Comparison of ENCODE assay signal across 8 cellular contexts in genomic region chr17:67475161-67475887, GRCh38.
A peak's percentile ranks its signal among the peaks of the same experiment; 100 is the strongest.
DNase-seq lines count a peak whose midpoint lies in the region; ATAC-seq lines count a peak whose summit lies in the region.

No MANE protein-coding gene starts in this region.

- H3K9me3 Mint-ChIP-seq in activated CD4-positive, alpha-beta T cell treated with anti-CD3 and anti-CD28 coated beads for 36 hours (ENCODE audit: low read depth) = peaks cover 4% of the 10 kb centered on the region

- peaks cover 66% of the 10 kb centered on the region for H3K4me1 Mint-ChIP-seq in activated CD4-positive, alpha-beta T cell treated with anti-CD3 and anti-CD28 coated beads for 36 hours

- DNase-seq in DMS53 treated with DMSO at 0.1 percent for 48 hours (lab: John Stamatoyannopoulos, UW; ENCODE audit: unreplicated experiment) = peak; percentile 84
- peak; percentile 86 for DNase-seq in NCI-H460 (ENCODE audit: extremely low read depth, low read depth)
- peak; percentile 92 for DNase-seq in activated CD4-positive, alpha-beta T cell treated with anti-CD3 and anti-CD28 coated beads for 36 hours
- peak; percentile 97 for DNase-seq in cerebellar cortex (ENCODE audit: low spot score)
- peak; percentile 64 to 89 for DNase-seq in left colon
- DNase-seq in stimulated activated CD4-positive, alpha-beta T cell treated with anti-CD3 and anti-CD28 coated beads, Interleukin-2, amount 100 ng/mL, for 48 hours = peak; percentile 74 to 77

- POLR2A ChIA-PET in activated CD4-positive, alpha-beta T cell treated with anti-CD3 and anti-CD28 coated beads for 36 hours (lab: Charles Lee) = interaction anchor here (0.6 to 1.9 kb wide), 11 partner anchors 25 to 1006 kb away, joined by 3 to 14 read pairs (median 5); no protein-coding TSS in a partner anchor

- H3K4me3 Mint-ChIP-seq in activated CD4-positive, alpha-beta T cell treated with anti-CD3 and anti-CD28 coated beads for 36 hours = peak overlapping the region; percentile 65

- peaks cover 9% of the 10 kb centered on the region for H3K36me3 Mint-ChIP-seq in activated CD4-positive, alpha-beta T cell treated with anti-CD3 and anti-CD28 coated beads for 36 hours (ENCODE audit: low read depth)

- no peaks in the 10 kb centered on the region for H3K27me3 Mint-ChIP-seq in activated CD4-positive, alpha-beta T cell treated with anti-CD3 and anti-CD28 coated beads for 36 hours

- CTCF ChIA-PET in activated CD4-positive, alpha-beta T cell treated with anti-CD3 and anti-CD28 coated beads for 36 hours (lab: Charles Lee) = interaction anchor here (0.6 to 8.5 kb wide), 41 partner anchors 8 to 377 kb away, joined by 3 to 171 read pairs (median 4); partner anchors contain the start of genes PITPNC1 and PSMD12

- H3K27ac Mint-ChIP-seq in activated CD4-positive, alpha-beta T cell treated with anti-CD3 and anti-CD28 coated beads for 36 hours = peak overlapping the region; percentile 91

- intact Hi-C loops in activated CD4-positive, alpha-beta T cell treated with anti-CD3 and anti-CD28 coated beads for 36 hours (cut with DNase I, micrococcal nuclease) = loop anchor here (1.0 to 5.0 kb wide), 10 partner anchors 22 to 214 kb away; no protein-coding TSS in a partner anchor
- intact Hi-C loops in left colon (cut with DNase I, micrococcal nuclease) = loop anchor here in 1 of 2 donors (5.0 kb wide), 1 partner anchor 98 kb away; the partner anchor contains the start of gene PITPNC1

- peak; percentile 59 for ATAC-seq in HG03045 (IDR thresholded peaks at IDR 0.05; ENCODE audit: unreplicated experiment)
- ATAC-seq in activated CD4-positive, alpha-beta T cell treated with anti-CD3 and anti-CD28 coated beads for 36 hours = peak; percentile 65
- peak; percentile 98 for ATAC-seq in left colon
- no peak for ATAC-seq in GM18873 (IDR thresholded peaks at IDR 0.05; ENCODE audit: low FRiP score, unreplicated experiment)
